Comparison of ENCODE assay signal across 8 cellular contexts in the genomic region with DNA sequence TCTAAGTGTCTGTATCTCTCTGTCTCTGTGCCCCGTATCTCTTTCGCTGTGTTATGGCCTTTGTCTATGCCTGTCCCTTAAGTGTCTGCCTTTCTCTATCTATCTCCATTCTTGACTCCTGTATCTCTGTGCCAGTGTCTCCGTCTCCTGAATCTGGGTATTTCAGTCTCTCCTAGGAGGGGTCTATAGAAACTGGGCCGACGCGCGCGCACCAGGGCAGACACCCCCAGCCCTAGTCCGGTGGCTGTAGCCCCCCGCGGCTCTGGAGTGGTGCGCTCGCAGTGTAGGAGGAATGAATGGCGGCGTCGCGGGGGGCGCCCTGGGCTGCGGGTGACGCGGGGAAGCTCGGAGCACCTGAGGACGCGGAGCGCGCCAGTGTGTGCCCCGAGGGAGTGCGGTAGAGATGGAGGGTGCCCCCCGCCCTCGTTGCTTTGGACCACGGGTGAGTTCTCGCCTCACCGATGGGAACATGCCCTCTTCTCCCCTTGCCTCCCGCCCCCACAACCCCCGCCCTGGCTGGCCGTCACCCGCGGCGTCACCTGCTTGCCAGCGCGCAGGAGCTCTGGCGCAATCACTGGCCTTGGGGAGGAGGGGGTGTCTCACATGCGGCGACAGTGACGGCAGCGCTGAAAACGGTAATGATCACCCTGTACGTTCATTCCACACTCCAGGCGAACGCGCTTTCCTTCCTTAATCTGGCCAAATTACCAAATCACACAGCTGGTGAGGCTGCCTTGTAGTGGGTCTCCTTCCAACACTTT. TPM values are rescaled to one million over a fixed set of nuclear protein-coding genes. Genes with fewer than 3 reads are reported as not detected.
A peak's percentile ranks its signal among the peaks of the same experiment; 100 is the strongest.
DNase-seq lines count a peak whose midpoint lies in the region; ATAC-seq, FAIRE-seq and TF ChIP-seq lines count a peak whose summit lies in the region.

No MANE protein-coding gene starts in this region.

- peaks cover 8% of the 10 kb centered on the region for H3K36me3 Mint-ChIP-seq in progenitor cell of endocrine pancreas (ENCODE audit: insufficient read depth)

- ATAC-seq in HG03432 (IDR thresholded peaks at IDR 0.05; ENCODE audit: unreplicated experiment) = no peak

- H3K27me3 ChIP-seq in effector memory CD4-positive, alpha-beta T cell (replicated peaks; ENCODE audit: control insufficient read depth, insufficient read depth, low read length, poor library complexity, severe bottlenecking) = peaks cover 5% of the 10 kb centered on the region

- peak; percentile 62 for FAIRE-seq in HTR-8/SVneo (lab: Jason Lieb, UNC)

- peak overlapping the region; percentile 61 for H3K4me3 Mint-ChIP-seq in progenitor cell of endocrine pancreas (ENCODE audit: low read depth)

- DNase-seq in AG09309 (ENCODE audit: low read depth) (no peak), HTR-8/SVneo (ENCODE audit: insufficient read length, low spot score) (no peak), SHP77 treated with DMSO at 0.1 percent for 48 hours (lab: John Stamatoyannopoulos, UW) (peak; percentile 56), progenitor cell of endocrine pancreas (ENCODE audit: low spot score, unreplicated experiment) (no peak), mesenteric fat pad (ENCODE audit: low spot score) (no peak), lower leg skin (ENCODE audit: low spot score in 2 of 2) (no peak)
- DNase-seq in effector memory CD4-positive, alpha-beta T cell = no peak

- H3K4me3 ChIP-seq in AG09309 (ENCODE audit: control insufficient read depth, low read depth, low read length) (peak overlapping the region; percentile 46), lower leg skin (ENCODE audit: low read depth, poor library complexity, severe bottlenecking) (no peak overlapping the region)
- peak overlapping the region; percentile 61 for H3K4me3 ChIP-seq in effector memory CD4-positive, alpha-beta T cell (ENCODE audit: insufficient read depth, low read depth, low read length, poor library complexity, severe bottlenecking)

- H3K9me3 ChIP-seq in effector memory CD4-positive, alpha-beta T cell (ENCODE audit: control insufficient read depth, low read length) = no peaks in the 10 kb centered on the region

- 1 to 3% methylated on average over 33 to 34 of the region's 51 CpGs for WGBS in lower leg skin, 2 donors

- TF ChIP-seq CTCF in AG09309 (IDR thresholded peaks at IDR 0.05; ENCODE audit: control insufficient read depth, insufficient read depth, low read depth, low read length, missing control alignments) (no peak), progenitor cell of endocrine pancreas (IDR thresholded peaks at IDR 0.05; ENCODE audit: unreplicated experiment) (no peak), lower leg skin (IDR thresholded peaks at IDR 0.05) (no peak)

- no peak overlapping the region for H3K27ac Mint-ChIP-seq in progenitor cell of endocrine pancreas

- H3K4me1 Mint-ChIP-seq in progenitor cell of endocrine pancreas (ENCODE audit: low read depth) = peaks cover 13% of the 10 kb centered on the region

- no peak for TF ChIP-seq POLR2A in lower leg skin (IDR thresholded peaks at IDR 0.05)

- peaks cover 3% of the 10 kb centered on the region for H3K9me3 Mint-ChIP-seq in progenitor cell of endocrine pancreas (ENCODE audit: low read depth)

- intact Hi-C loops in lower leg skin (cut with DNase I; ENCODE audit: low total_unique reads) = no loop called here

- peaks cover 24% of the 10 kb centered on the region for H3K4me1 ChIP-seq in effector memory CD4-positive, alpha-beta T cell (ENCODE audit: control insufficient read depth, insufficient read depth, low read length, poor library complexity, severe bottlenecking)

- no peak overlapping the region for H3K27ac ChIP-seq in effector memory CD4-positive, alpha-beta T cell (ENCODE audit: insufficient read depth, low read length, poor library complexity, severe bottlenecking)

- no peaks in the 10 kb centered on the region for H3K36me3 ChIP-seq in effector memory CD4-positive, alpha-beta T cell (ENCODE audit: control insufficient read depth, insufficient read depth, low read length)

- peaks cover 69% of the 10 kb centered on the region for H3K27me3 Mint-ChIP-seq in progenitor cell of endocrine pancreas

RNA-seq across cellular contexts. Expression of gene CAMK2N2, which starts 1.0 kb away (rescaled TPM):
- total RNA-seq in progenitor cell of endocrine pancreas (1.3 and 1.4 TPM in 2 replicates), mesenteric fat pad (not detected), lower leg skin (not detected)

RNA-seq across cellular contexts. Expression of gene EEF1AKMT4, which starts 12.9 kb away (rescaled TPM):
- total RNA-seq in progenitor cell of endocrine pancreas (3.9 and 4.5 TPM in 2 replicates), mesenteric fat pad (4.0 TPM), lower leg skin (1 to 10 TPM; 4.3 to 7.7 (median 6.1) TPM)

RNA-seq across cellular contexts. Expression of gene ECE2, which starts 13.5 kb away (rescaled TPM):
- total RNA-seq in progenitor cell of endocrine pancreas (not detected in 2 replicates), mesenteric fat pad (not detected), lower leg skin (not detected)

RNA-seq across cellular contexts. Expression of gene ALG3, which starts 13.6 kb away (rescaled TPM):
- 34.5 and 35.3 TPM in 2 replicates for total RNA-seq in progenitor cell of endocrine pancreas
- 34.1 TPM for total RNA-seq in mesenteric fat pad
- total RNA-seq in lower leg skin = 10 to 100 TPM; 41.7 to 53.6 (median 46.2) TPM

RNA-seq across cellular contexts. Expression of gene VWA5B2, which starts 33.0 kb away (rescaled TPM):
- 67.9 and 71.5 TPM in 2 replicates for total RNA-seq in progenitor cell of endocrine pancreas
- total RNA-seq in mesenteric fat pad = not detected
- not detected for total RNA-seq in lower leg skin
